In the genomic region with DNA sequence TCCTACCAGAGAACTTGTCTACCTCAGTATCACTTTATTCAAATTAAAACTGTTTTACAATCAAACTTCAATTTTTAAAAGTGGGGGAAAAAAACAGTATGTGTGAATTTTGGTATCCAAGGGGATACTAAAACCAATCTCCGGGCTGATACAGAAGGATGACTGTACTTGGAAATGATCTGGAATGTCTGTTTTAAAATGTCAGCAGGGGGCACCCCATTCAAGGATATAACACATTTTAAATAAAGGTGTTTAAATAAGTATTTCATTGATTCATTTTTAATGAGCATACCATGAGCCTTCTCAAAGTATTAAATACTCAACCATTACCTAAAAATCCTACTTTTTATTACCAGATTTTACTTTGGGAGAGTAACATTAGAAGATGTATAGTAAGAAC, we compare ENCODE assay signal across 8 cellular contexts.
DNase-seq lines count a peak whose midpoint lies in the region; ATAC-seq and TF ChIP-seq lines count a peak whose summit lies in the region.

No MANE protein-coding gene starts in this region.

- 0 out of 2 replicates have a peak, but pooled peaks cover 4% of the 10 kb centered on the region for H3K36me3 ChIP-seq in Karpas-422 (ENCODE audit: insufficient read depth, low read length)
- H3K36me3 ChIP-seq in effector memory CD4-positive, alpha-beta T cell (ENCODE audit: control insufficient read depth, insufficient read depth, low read length) = peaks cover 3% of the 10 kb centered on the region

- no peaks in the 10 kb centered on the region for H3K4me1 ChIP-seq in Karpas-422 (ENCODE audit: low read length)
- no peaks in the 10 kb centered on the region for H3K4me1 ChIP-seq in effector memory CD4-positive, alpha-beta T cell (ENCODE audit: control insufficient read depth, insufficient read depth, low read length, poor library complexity, severe bottlenecking)

- H3K4me2 ChIP-seq in Karpas-422 (ENCODE audit: low read depth, low read length, poor library complexity, severe bottlenecking) = no peak overlapping the region

- H4K20me1 ChIP-seq in Karpas-422 (ENCODE audit: insufficient read depth, low read depth, low read length) = no peaks in the 10 kb centered on the region

- H3K9me3 ChIP-seq in Karpas-422 (ENCODE audit: low read length) = no peaks in the 10 kb centered on the region; the same call in 1 of the 2 replicates
- peaks cover 5% of the 10 kb centered on the region for H3K9me3 ChIP-seq in effector memory CD4-positive, alpha-beta T cell (ENCODE audit: control insufficient read depth, low read length)

- peaks cover 35% of the 10 kb centered on the region for H3K36me3 Mint-ChIP-seq in activated T-cell treated with anti-CD3 and anti-CD28 coated beads, Interleukin-2, amount 50 U/mL, for 4 hours (ENCODE audit: insufficient read depth)

- peak; percentile 21 for TF ChIP-seq CTCF in astrocyte of the cerebellum (IDR thresholded peaks at IDR 0.05; ENCODE audit: low read depth, low read length, missing control alignments)

- H3K27me3 Mint-ChIP-seq in activated T-cell treated with anti-CD3 and anti-CD28 coated beads, Interleukin-2, amount 50 U/mL, for 4 hours (ENCODE audit: low read depth) = no peaks in the 10 kb centered on the region

- in situ Hi-C loops in astrocyte of the cerebellum (cut with HindIII; ENCODE audit: low sequenced_read_pairs) = no loop called here

- DNase-seq in NCI-H2107 treated with DMSO at 0.1 percent for 48 hours (lab: John Stamatoyannopoulos, UW; ENCODE audit: unreplicated experiment) = peak; percentile 5
- DNase-seq in NCI-H2107 (lab: John Stamatoyannopoulos, UW) = no peak
- peak; percentile 76 for DNase-seq in Karpas-422
- peak; percentile 51 for DNase-seq in astrocyte of the cerebellum (ENCODE audit: low read depth)
- peak; percentile 34 for DNase-seq in kidney glomerular epithelial cell (lab: John Stamatoyannopoulos, UW)
- no peak for DNase-seq in effector memory CD4-positive, alpha-beta T cell
- DNase-seq in activated T-cell treated with anti-CD3 and anti-CD28 coated beads, Interleukin-2, amount 50 U/mL, for 4 hours = no peak

- H3K4me3 ChIP-seq in Karpas-422 (ENCODE audit: low read length) (no peak overlapping the region), astrocyte of the cerebellum (ENCODE audit: low read depth, low read length) (no peak overlapping the region)
- no peak overlapping the region for H3K4me3 ChIP-seq in effector memory CD4-positive, alpha-beta T cell (ENCODE audit: insufficient read depth, low read depth, low read length, poor library complexity, severe bottlenecking)

- H3K9me3 Mint-ChIP-seq in activated T-cell treated with anti-CD3 and anti-CD28 coated beads, Interleukin-2, amount 50 U/mL, for 4 hours = peaks cover 10% of the 10 kb centered on the region

- H2AFZ ChIP-seq in Karpas-422 (ENCODE audit: low read length) = no peak overlapping the region

- no peak for ATAC-seq in GM18867 (IDR thresholded peaks at IDR 0.05; ENCODE audit: unreplicated experiment)
- no peak for ATAC-seq in activated T-cell treated with anti-CD3 and anti-CD28 coated beads, Interleukin-2, amount 50 U/mL, for 4 hours

- H3K27me3 ChIP-seq in Karpas-422 (ENCODE audit: low read length) = no peaks in the 10 kb centered on the region
- no peaks in the 10 kb centered on the region for H3K27me3 ChIP-seq in effector memory CD4-positive, alpha-beta T cell (replicated peaks; ENCODE audit: control insufficient read depth, insufficient read depth, low read length, poor library complexity, severe bottlenecking)

- no peak overlapping the region for H3K27ac ChIP-seq in Karpas-422 (ENCODE audit: low read length)
- no peak overlapping the region for H3K27ac ChIP-seq in effector memory CD4-positive, alpha-beta T cell (ENCODE audit: insufficient read depth, low read length, poor library complexity, severe bottlenecking)

- no peaks in the 10 kb centered on the region for H3K4me1 Mint-ChIP-seq in activated T-cell treated with anti-CD3 and anti-CD28 coated beads, Interleukin-2, amount 50 U/mL, for 4 hours (ENCODE audit: low read depth)

- H3K79me2 ChIP-seq in Karpas-422 (ENCODE audit: low read length) = no peaks in the 10 kb centered on the region

- no peaks in the 10 kb centered on the region for H3K9me2 ChIP-seq in Karpas-422 (replicated peaks; ENCODE audit: insufficient read depth, low read length)

- H3K9ac ChIP-seq in Karpas-422 (ENCODE audit: low read length) = no peak overlapping the region

- no peak overlapping the region for H3K4me3 Mint-ChIP-seq in activated T-cell treated with anti-CD3 and anti-CD28 coated beads, Interleukin-2, amount 50 U/mL, for 4 hours

Comparison
In these comparisons a context has a peak if more than half of its experiments do, and no peak if none do; other contexts are left out.
1. DNase-seq: peak in NCI-H2107 treated with DMSO at 0.1 percent for 48 hours (single experiment), Karpas-422 (single experiment), astrocyte of the cerebellum (single experiment) and kidney glomerular epithelial cell (single experiment); none in NCI-H2107 (single experiment), effector memory CD4-positive, alpha-beta T cell (0 of 3) and activated T-cell treated with anti-CD3 and anti-CD28 coated beads, Interleukin-2, amount 50 U/mL, for 4 hours (single experiment).